10 cellular contexts compared by ENCODE assay signal in genomic region chr9:99181621-99182020, GRCh38. TPM values are rescaled to one million over a fixed set of nuclear protein-coding genes. Genes with fewer than 3 reads are reported as not detected.
DNase-seq lines count a peak whose midpoint lies in the region; ATAC-seq, FAIRE-seq and TF ChIP-seq lines count a peak whose summit lies in the region.
"Had no signal": no experiment of that assay in that cellular context is flagged by ENCODE, and none has a peak within 500 bp of the region (broad histone marks: within the 10 kb centered on the region; RNA-seq: fewer than 3 reads in every experiment).

No MANE protein-coding gene starts in this region.

- WGBS in small intestine, 3 donors = 53 to 77% (median 61%) methylated on average over 4 of the region's 4 CpGs

- no peaks in the 10 kb centered on the region for H3K4me1 ChIP-seq in small intestine (ENCODE audit: control insufficient read depth in 2 of 2, insufficient read depth in 1 of 2, low read depth in 1 of 2, low read length in 1 of 2)
- H3K4me1 ChIP-seq in ascending aorta = peaks cover 4 to 6% of the 10 kb centered on the region in 2 donors

- H3K36me3 ChIP-seq in small intestine (ENCODE audit: control insufficient read depth in 2 of 2, insufficient read depth in 2 of 2, low read length in 2 of 2) = no peaks in the 10 kb centered on the region
- H3K36me3 ChIP-seq in ascending aorta = no peaks in the 10 kb centered on the region
- H3K36me3 ChIP-seq: MG63 had no signal

- intact Hi-C loops in ascending aorta (cut with DNase I) = loop anchor here (5.0 to 10.0 kb wide), 3 partner anchors 626 to 843 kb away; partner anchors contain the start of gene STX17

- H3K27ac ChIP-seq in small intestine (ENCODE audit: low read depth in 1 of 2, low read length in 1 of 2) = no peak overlapping the region
- H3K27ac ChIP-seq in ascending aorta = no peak overlapping the region

- TF ChIP-seq POLR2A in NB4 (IDR thresholded peaks at IDR 0.05; ENCODE audit: extremely low read depth, insufficient read length) = no peak

- H3K27me3 ChIP-seq in small intestine (ENCODE audit: control insufficient read depth in 2 of 2, insufficient read depth in 2 of 2, low read length in 2 of 2) (no peaks in the 10 kb centered on the region), ascending aorta (no peaks in the 10 kb centered on the region)
- H3K27me3 ChIP-seq: MG63 had no signal

- no peaks in the 10 kb centered on the region for H3K9me3 ChIP-seq in small intestine (ENCODE audit: control insufficient read depth, low read depth)
- no peaks in the 10 kb centered on the region for H3K9me3 ChIP-seq in ascending aorta
- H3K9me3 ChIP-seq: MG63 had no signal

- H3K4me3 ChIP-seq in GM12865 (ENCODE audit: low read depth, low read length) = no peak overlapping the region
- no peak overlapping the region for H3K4me3 ChIP-seq in NB4 (ENCODE audit: low read depth, low read length)
- no peak overlapping the region for H3K4me3 ChIP-seq in fibroblast of villous mesenchyme (ENCODE audit: low read depth, low read length)
- H3K4me3 ChIP-seq in small intestine (ENCODE audit: low read depth in 1 of 2, low read length in 2 of 2) = no peak overlapping the region
- no peak overlapping the region for H3K4me3 ChIP-seq in ascending aorta
- H3K4me3 ChIP-seq: MG63 had no signal

- peak; percentile 86 for DNase-seq in GM12865 (ENCODE audit: low read depth)
- DNase-seq in NB4 (ENCODE audit: low read depth) = peak; percentile 83
- peak; percentile 27 for DNase-seq in fibroblast of villous mesenchyme (ENCODE audit: low read depth)
- no peak for DNase-seq in small intestine
- DNase-seq in DMS153 treated with DMSO at 0.1 percent for 48 hours (lab: John Stamatoyannopoulos, UW; ENCODE audit: unreplicated experiment) = no peak
- DNase-seq in ascending aorta (ENCODE audit: low spot score in 2 of 2) = no peak
- DNase-seq in DMS153 (lab: John Stamatoyannopoulos, UW) = no peak
- DNase-seq: head of caudate nucleus, MG63 had no signal

- no peak for TF ChIP-seq CTCF in GM12865 (IDR thresholded peaks at IDR 0.05; ENCODE audit: insufficient read depth, low read depth, low read length, missing control alignments)
- no peak for TF ChIP-seq CTCF in NB4 (IDR thresholded peaks at IDR 0.05; ENCODE audit: low read depth, low read length)
- TF ChIP-seq CTCF in fibroblast of villous mesenchyme (IDR thresholded peaks at IDR 0.05; ENCODE audit: insufficient read depth, low read depth, low read length) = no peak
- TF ChIP-seq CTCF in ascending aorta (IDR thresholded peaks at IDR 0.05) = no peak

- peak; percentile 53 for ATAC-seq in GM21529 (IDR thresholded peaks at IDR 0.05; ENCODE audit: unreplicated experiment)

- FAIRE-seq in small intestine (lab: Jason Lieb, UNC) = no peak

RNA-seq across cellular contexts. Expression of gene ALG2, which starts 40.1 kb away (rescaled TPM):
- 55.4 and 64.8 TPM in 2 replicates for total RNA-seq in fibroblast of villous mesenchyme
- polyA plus RNA-seq in small intestine = 10 to 100 TPM; 12.4 to 25.9 (median 15.4) TPM
- total RNA-seq in ascending aorta = 17.1 TPM

RNA-seq across cellular contexts. Expression of gene SEC61B, which starts 40.5 kb away (rescaled TPM):
- total RNA-seq in fibroblast of villous mesenchyme (94.7 and 119 TPM in 2 replicates), ascending aorta (88.7 TPM)
- polyA plus RNA-seq in small intestine = 100 to 1,000 TPM; 220 to 382 (median 341) TPM

Comparison
In these comparisons a context has a peak if more than half of its experiments do, and no peak if none do; other contexts are left out.
1. DNase-seq: peak in GM12865 (single experiment), NB4 (single experiment) and fibroblast of villous mesenchyme (single experiment); none in small intestine (single experiment), DMS153 treated with DMSO at 0.1 percent for 48 hours (single experiment), ascending aorta (0 of 2) and DMS153 (single experiment).